ENCODE assay signal across 24 cellular contexts in the genomic region with DNA sequence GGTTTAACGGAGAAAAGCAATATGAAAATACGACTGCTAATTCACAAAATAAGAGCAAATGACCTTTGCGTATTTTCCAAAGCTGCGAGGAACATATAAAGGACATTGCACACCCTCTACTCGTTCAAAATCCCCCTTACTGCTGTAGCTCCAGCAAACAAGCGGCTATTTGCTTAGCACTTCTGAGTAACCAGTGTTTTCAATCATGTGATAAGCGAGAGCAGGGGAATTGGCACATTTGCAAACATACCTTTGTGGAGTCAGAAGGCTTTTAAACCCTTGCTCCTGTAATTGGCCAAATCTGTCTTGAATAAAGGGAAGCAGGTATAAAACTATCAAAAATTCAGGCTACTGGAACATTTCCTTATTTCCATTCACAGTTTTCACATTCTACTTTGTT.
DNase-seq lines count a peak whose midpoint lies in the region; ATAC-seq and TF ChIP-seq lines count a peak whose summit lies in the region.
"Had no signal": no experiment of that assay in that cellular context is flagged by ENCODE, and none has a peak within 500 bp of the region (broad histone marks: within the 10 kb centered on the region; RNA-seq: fewer than 3 reads in every experiment).

No MANE protein-coding gene starts in this region.

- intact Hi-C loops in left lung (cut with DNase I): no loop called here
- intact Hi-C loops in naive thymus-derived CD4-positive, alpha-beta T cell (cut with micrococcal nuclease): no loop called here

- H3K27ac ChIP-seq in left lung (no peak overlapping the region), SK-N-SH (ENCODE audit: low read depth in 2 of 2, low read length in 1 of 2) (no peak overlapping the region)
- H3K27ac ChIP-seq in naive thymus-derived CD4-positive, alpha-beta T cell (ENCODE audit: low read depth, low read length): no peak overlapping the region
- H3K27ac ChIP-seq: HL-60, Peyer's patch, SJCRH30 had no signal

- no peak for TF ChIP-seq RAD21 in SK-N-SH (IDR thresholded peaks at IDR 0.05; ENCODE audit: low read length)

- H3K4me3 ChIP-seq in left lung (no peak overlapping the region), SK-N-SH (ENCODE audit: low read depth in 2 of 2, low read length in 1 of 2) (no peak overlapping the region)
- H3K4me3 ChIP-seq in naive thymus-derived CD4-positive, alpha-beta T cell (ENCODE audit: low read length): no peak overlapping the region
- H3K4me3 ChIP-seq: K562, Peyer's patch, SJCRH30 had no signal

- H3K36me3 ChIP-seq in left lung (no peaks in the 10 kb centered on the region), SK-N-SH (replicated peaks in 1 of 2; ENCODE audit: control insufficient read depth in 1 of 2, insufficient read depth in 2 of 2, low read length in 1 of 2) (no peaks in the 10 kb centered on the region)
- no peaks in the 10 kb centered on the region for H3K36me3 ChIP-seq in naive thymus-derived CD4-positive, alpha-beta T cell (ENCODE audit: control insufficient read depth in 2 of 3, insufficient read depth in 3 of 3, low read length in 3 of 3)
- H3K36me3 ChIP-seq: Peyer's patch, SJCRH30 had no signal

- no peak for TF ChIP-seq EP300 in SK-N-SH (IDR thresholded peaks at IDR 0.05; ENCODE audit: borderline replicate concordance in 1 of 2, low read depth in 1 of 2, low read length in 1 of 2)

- H3K9me3 Mint-ChIP-seq in naive thymus-derived CD4-positive, alpha-beta T cell: peaks cover 0 to 7% (median 0%) of the 10 kb centered on the region in 11 donors

- CTCF ChIA-PET in naive thymus-derived CD4-positive, alpha-beta T cell (lab: Charles Lee): no interaction called here
- CTCF ChIA-PET in SK-N-SH (lab: Yijun Ruan, JAX): no interaction called here

- H3K9me2 ChIP-seq in SK-N-SH: no peaks in the 10 kb centered on the region

- H3K4me2 ChIP-seq in SK-N-SH: no peak overlapping the region

- no peaks in the 10 kb centered on the region for H3K36me3 Mint-ChIP-seq in naive thymus-derived CD4-positive, alpha-beta T cell

- H3K4me1 ChIP-seq in left lung: no peaks in the 10 kb centered on the region
- H3K4me1 ChIP-seq in naive thymus-derived CD4-positive, alpha-beta T cell (ENCODE audit: control insufficient read depth in 2 of 2, insufficient read depth in 2 of 2, low read length in 2 of 2): no peaks in the 10 kb centered on the region
- H3K4me1 ChIP-seq in SK-N-SH (ENCODE audit: control insufficient read depth in 1 of 2, insufficient read depth in 2 of 2, low read depth in 1 of 2, low read length in 1 of 2): no peaks in the 10 kb centered on the region
- H3K4me1 ChIP-seq: Peyer's patch, SJCRH30 had no signal

- ATAC-seq in left lung: peak; percentile 82
- ATAC-seq in naive thymus-derived CD4-positive, alpha-beta T cell: no peak
- ATAC-seq: HepG2, K562 had no signal

- H3F3A ChIP-seq in SK-N-SH (replicated peaks; ENCODE audit: insufficient read depth): no peaks in the 10 kb centered on the region

- H3K79me2 ChIP-seq in SK-N-SH (ENCODE audit: insufficient read depth): no peaks in the 10 kb centered on the region

- no peaks in the 10 kb centered on the region for H3K27me3 Mint-ChIP-seq in naive thymus-derived CD4-positive, alpha-beta T cell
- H3K27me3 Mint-ChIP-seq: B cell had no signal

- no peak overlapping the region for H3K27ac Mint-ChIP-seq in naive thymus-derived CD4-positive, alpha-beta T cell
- H3K27ac Mint-ChIP-seq: B cell had no signal

- TF ChIP-seq CTCF in left lung (IDR thresholded peaks at IDR 0.05) (no peak), SK-N-SH (IDR thresholded peaks at IDR 0.05) (no peak)

- H3K27me3 ChIP-seq in left lung: no peaks in the 10 kb centered on the region
- H3K27me3 ChIP-seq in naive thymus-derived CD4-positive, alpha-beta T cell (ENCODE audit: control insufficient read depth in 2 of 2, insufficient read depth in 2 of 2, low read length in 2 of 2): no peaks in the 10 kb centered on the region
- no peaks in the 10 kb centered on the region for H3K27me3 ChIP-seq in SK-N-SH (ENCODE audit: insufficient read depth)
- H3K27me3 ChIP-seq: Peyer's patch, SJCRH30 had no signal

- POLR2A ChIA-PET in naive thymus-derived CD4-positive, alpha-beta T cell (lab: Charles Lee): no interaction called here
- POLR2A ChIA-PET in SK-N-SH (lab: Yijun Ruan, JAX): no interaction called here

- H3K4me1 Mint-ChIP-seq in naive thymus-derived CD4-positive, alpha-beta T cell: no peaks in the 10 kb centered on the region
- H3K4me1 Mint-ChIP-seq: B cell had no signal

- no peak overlapping the region for H2AFZ ChIP-seq in SK-N-SH (ENCODE audit: low read depth)

- H3K9me3 ChIP-seq in left lung: no peaks in the 10 kb centered on the region
- H3K9me3 ChIP-seq in naive thymus-derived CD4-positive, alpha-beta T cell (ENCODE audit: control insufficient read depth in 2 of 3, low read length in 3 of 3): no peaks in the 10 kb centered on the region
- no peaks in the 10 kb centered on the region for H3K9me3 ChIP-seq in SK-N-SH
- H3K9me3 ChIP-seq: Peyer's patch, SJCRH30 had no signal

- no peak overlapping the region for H3K9ac ChIP-seq in SK-N-SH

- DNase-seq in NCI-H2029 treated with DMSO at 0.1 percent for 48 hours (lab: John Stamatoyannopoulos, UW) (peak; percentile 6), NCI-H2029 (lab: John Stamatoyannopoulos, UW) (no peak), NCI-H1092 treated with DMSO at 0.1 percent for 48 hours (lab: John Stamatoyannopoulos, UW) (peak; percentile 73), SHP77 treated with DMSO at 0.1 percent for 48 hours (lab: John Stamatoyannopoulos, UW) (peak; percentile 8), left lung (no peak), OCI-M2 (lab: John Stamatoyannopoulos, UW; ENCODE audit: unreplicated experiment) (no peak), SK-N-SH (no peak)
- DNase-seq in naive thymus-derived CD4-positive, alpha-beta T cell: no peak
- DNase-seq: DND-41; GOT3; HCEC 1CT; MM.1S; NCI-H1048; NCI-H187 treated with DMSO at 0.1 percent for 48 hours; NCI-H2171 treated with DMSO at 0.1 percent for 48 hours; NCI-H446 treated with DMSO at 0.1 percent for 48 hours; NCI-H526 treated with DMSO at 0.1 percent for 48 hours; NK-92 treated with Interleukin-12 subunit alpha and Interleukin-12 subunit beta, amount 100 ng/mL, for 24 hours; Peyer's patch; SJCRH30 had no signal

- 2% methylated on average over 7 of the region's 7 CpGs for WGBS in SK-N-SH (ENCODE audit: low lambda C conversion rate)

- H4K20me1 ChIP-seq in SK-N-SH (ENCODE audit: insufficient read depth): no peaks in the 10 kb centered on the region

- H3K4me3 Mint-ChIP-seq in naive thymus-derived CD4-positive, alpha-beta T cell: no peak overlapping the region
- H3K4me3 Mint-ChIP-seq: B cell had no signal

TF ChIP-seq in SK-N-SH, 30 proteins besides CTCF, POLR2A, EP300 and RAD21 (continues in another document):
- TF ChIP-seq NFIC (IDR thresholded peaks at IDR 0.05; ENCODE audit: borderline replicate concordance) (no peak), MXI1 (IDR thresholded peaks at IDR 0.05; ENCODE audit: low read depth, low read length) (no peak), MEF2A (IDR thresholded peaks at IDR 0.05; ENCODE audit: borderline replicate concordance, low read depth) (no peak), YY1 (IDR thresholded peaks at IDR 0.05; ENCODE audit: low read depth) (no peak), EZH2phosphoT487 (IDR thresholded peaks at IDR 0.05; ENCODE audit: borderline replicate concordance, low read depth) (no peak), POLR2AphosphoS5 (IDR thresholded peaks at IDR 0.05; ENCODE audit: low read depth, low read length) (no peak), RCOR1 (IDR thresholded peaks at IDR 0.05; ENCODE audit: low read length) (no peak), TEAD4 (IDR thresholded peaks at IDR 0.05; ENCODE audit: borderline replicate concordance, insufficient read depth) (no peak)
- TF ChIP-seq, protein P1, sequence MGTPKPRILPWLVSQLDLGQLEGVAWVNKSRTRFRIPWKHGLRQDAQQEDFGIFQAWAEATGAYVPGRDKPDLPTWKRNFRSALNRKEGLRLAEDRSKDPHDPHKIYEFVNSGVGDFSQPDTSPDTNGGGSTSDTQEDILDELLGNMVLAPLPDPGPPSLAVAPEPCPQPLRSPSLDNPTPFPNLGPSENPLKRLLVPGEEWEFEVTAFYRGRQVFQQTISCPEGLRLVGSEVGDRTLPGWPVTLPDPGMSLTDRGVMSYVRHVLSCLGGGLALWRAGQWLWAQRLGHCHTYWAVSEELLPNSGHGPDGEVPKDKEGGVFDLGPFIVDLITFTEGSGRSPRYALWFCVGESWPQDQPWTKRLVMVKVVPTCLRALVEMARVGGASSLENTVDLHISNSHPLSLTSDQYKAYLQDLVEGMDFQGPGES (IDR thresholded peaks at IDR 0.05; ENCODE audit: low read depth, low read length): no peak
- TF ChIP-seq, protein P2, sequence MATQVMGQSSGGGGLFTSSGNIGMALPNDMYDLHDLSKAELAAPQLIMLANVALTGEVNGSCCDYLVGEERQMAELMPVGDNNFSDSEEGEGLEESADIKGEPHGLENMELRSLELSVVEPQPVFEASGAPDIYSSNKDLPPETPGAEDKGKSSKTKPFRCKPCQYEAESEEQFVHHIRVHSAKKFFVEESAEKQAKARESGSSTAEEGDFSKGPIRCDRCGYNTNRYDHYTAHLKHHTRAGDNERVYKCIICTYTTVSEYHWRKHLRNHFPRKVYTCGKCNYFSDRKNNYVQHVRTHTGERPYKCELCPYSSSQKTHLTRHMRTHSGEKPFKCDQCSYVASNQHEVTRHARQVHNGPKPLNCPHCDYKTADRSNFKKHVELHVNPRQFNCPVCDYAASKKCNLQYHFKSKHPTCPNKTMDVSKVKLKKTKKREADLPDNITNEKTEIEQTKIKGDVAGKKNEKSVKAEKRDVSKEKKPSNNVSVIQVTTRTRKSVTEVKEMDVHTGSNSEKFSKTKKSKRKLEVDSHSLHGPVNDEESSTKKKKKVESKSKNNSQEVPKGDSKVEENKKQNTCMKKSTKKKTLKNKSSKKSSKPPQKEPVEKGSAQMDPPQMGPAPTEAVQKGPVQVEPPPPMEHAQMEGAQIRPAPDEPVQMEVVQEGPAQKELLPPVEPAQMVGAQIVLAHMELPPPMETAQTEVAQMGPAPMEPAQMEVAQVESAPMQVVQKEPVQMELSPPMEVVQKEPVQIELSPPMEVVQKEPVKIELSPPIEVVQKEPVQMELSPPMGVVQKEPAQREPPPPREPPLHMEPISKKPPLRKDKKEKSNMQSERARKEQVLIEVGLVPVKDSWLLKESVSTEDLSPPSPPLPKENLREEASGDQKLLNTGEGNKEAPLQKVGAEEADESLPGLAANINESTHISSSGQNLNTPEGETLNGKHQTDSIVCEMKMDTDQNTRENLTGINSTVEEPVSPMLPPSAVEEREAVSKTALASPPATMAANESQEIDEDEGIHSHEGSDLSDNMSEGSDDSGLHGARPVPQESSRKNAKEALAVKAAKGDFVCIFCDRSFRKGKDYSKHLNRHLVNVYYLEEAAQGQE (IDR thresholded peaks at IDR 0.05; ENCODE audit: low read depth, low read length): no peak
- TF ChIP-seq, protein P3, sequence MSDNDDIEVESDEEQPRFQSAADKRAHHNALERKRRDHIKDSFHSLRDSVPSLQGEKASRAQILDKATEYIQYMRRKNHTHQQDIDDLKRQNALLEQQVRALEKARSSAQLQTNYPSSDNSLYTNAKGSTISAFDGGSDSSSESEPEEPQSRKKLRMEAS (IDR thresholded peaks at IDR 0.05; ENCODE audit: low read depth): no peak

Comparison
In these comparisons a context has a peak if more than half of its experiments do, and no peak if none do; other contexts are left out.
1. DNase-seq: peak in NCI-H2029 treated with DMSO at 0.1 percent for 48 hours (single experiment), NCI-H1092 treated with DMSO at 0.1 percent for 48 hours (single experiment) and SHP77 treated with DMSO at 0.1 percent for 48 hours (single experiment); none in NCI-H2029 (single experiment), left lung (0 of 2), OCI-M2 (single experiment), naive thymus-derived CD4-positive, alpha-beta T cell (0 of 9) and SK-N-SH (single experiment).